In the genomic region with DNA sequence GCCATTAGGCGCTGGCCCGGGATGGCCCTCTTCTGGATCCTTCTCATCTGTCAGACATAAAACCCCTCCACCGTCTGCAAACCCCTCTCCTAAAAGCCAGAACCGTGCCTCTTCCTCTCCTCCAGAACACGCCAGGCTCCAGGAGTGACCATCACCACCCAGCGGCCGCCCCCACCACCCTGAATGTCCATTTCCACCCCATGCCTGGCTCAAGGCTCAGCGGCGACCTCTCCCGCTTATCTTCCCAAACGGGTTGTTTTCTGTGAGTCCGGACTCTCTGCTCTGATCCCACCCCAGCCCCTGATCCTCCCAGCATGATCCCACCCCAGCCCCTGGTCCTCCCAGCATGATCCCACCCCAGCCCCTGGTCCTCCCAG, we compare ENCODE assay signal across 27 cellular contexts. TPM values are rescaled to one million over a fixed set of nuclear protein-coding genes. Genes with fewer than 3 reads are reported as not detected.
DNase-seq lines count a peak whose midpoint lies in the region; ATAC-seq and TF ChIP-seq lines count a peak whose summit lies in the region.
"Had no signal": no experiment of that assay in that cellular context is flagged by ENCODE, and none has a peak within 500 bp of the region (broad histone marks: within the 10 kb centered on the region; RNA-seq: fewer than 3 reads in every experiment).

No MANE protein-coding gene starts in this region.

- H3K4me2 ChIP-seq in mammary epithelial cell (ENCODE audit: insufficient read depth, low read depth, low read length), result peak overlapping the region; percentile 73

- 100% methylated on average over 10 of the region's 12 CpGs for WGBS in mammary epithelial cell (ENCODE audit: low coverage, missing lambda C conversion rate)

- H3K4me1 Mint-ChIP-seq in MCF 10A (ENCODE audit: insufficient read depth, unreplicated experiment), result peaks cover 17% of the 10 kb centered on the region
- H3K4me1 Mint-ChIP-seq in nephron, result peaks cover 22% of the 10 kb centered on the region

- DNase-seq in mammary epithelial cell, result no peak
- no peak for DNase-seq in MCF 10A (ENCODE audit: unreplicated experiment)
- DNase-seq in epithelial cell of prostate (ENCODE audit: low read depth, low spot score), result no peak
- no peak for DNase-seq in RPMI8226
- no peak for DNase-seq in NCI-H2081 treated with DMSO at 0.1 percent for 48 hours (lab: John Stamatoyannopoulos, UW)
- no peak for DNase-seq in cerebellar cortex (ENCODE audit: low spot score)
- DNase-seq: activated CD4-positive, alpha-beta T cell treated with anti-CD3 and anti-CD28 coated beads, Interleukin-2, amount 10 ng/mL, durations not matched to agents 24 days and 14 days; activated CD8-positive, alpha-beta memory T cell treated with anti-CD3 and anti-CD28 coated beads, Interleukin-2, amount 10 ng/mL, durations not matched to agents 7 days and 5 days; activated naive CD4-positive, alpha-beta T cell treated with anti-CD3 and anti-CD28 coated beads, Interleukin-2, amount 10 ng/mL, durations not matched to agents 7 days and 5 days; amniotic stem cell; CD4-positive, alpha-beta memory T cell; left colon; naive B cell; NCI-H1105 treated with DMSO at 0.1 percent for 48 hours; NCI-H2029; NCI-H345; NCI-H774; right lobe of liver; Right ventricle myocardium superior; stimulated activated naive CD8-positive, alpha-beta T cell treated with anti-CD3 and anti-CD28 coated beads, Interleukin-15, Interleukin-2, amounts not matched to agents 100 U/mL and 50 U/mL, for 24 hours; thyroid gland had no signal

- no peak for ATAC-seq in HG02610 (IDR thresholded peaks at IDR 0.05; ENCODE audit: unreplicated experiment)
- ATAC-seq: activated CD8-positive, alpha-beta memory T cell treated with anti-CD3 and anti-CD28 coated beads, Interleukin-2, amount 10 ng/mL, durations not matched to agents 7 days and 5 days; left colon; right lobe of liver had no signal

- CTCF ChIA-PET in mammary epithelial cell (lab: Charles Lee; ENCODE audit: low non-redundant PET), result interaction anchor here (0.7 kb wide), 1 partner anchor 507 kb away, joined by 3 read pairs; no protein-coding TSS in a partner anchor
- CTCF ChIA-PET in MCF 10A (lab: Yijun Ruan, JAX), result interaction anchor here (0.6 kb wide), 1 partner anchor 11 kb away, joined by 3 read pairs; no protein-coding TSS in a partner anchor

- H3K4me3 Mint-ChIP-seq in MCF 10A (ENCODE audit: unreplicated experiment) (no peak overlapping the region), nephron (peak overlapping the region in 2 of 3 experiments; percentile 32 to 57)
- H3K4me3 Mint-ChIP-seq: activated CD4-positive, alpha-beta T cell treated with anti-CD3 and anti-CD28 coated beads, Interleukin-2, amount 10 ng/mL, durations not matched to agents 24 days and 14 days; activated CD8-positive, alpha-beta memory T cell treated with anti-CD3 and anti-CD28 coated beads, Interleukin-2, amount 10 ng/mL, durations not matched to agents 7 days and 5 days; activated naive CD4-positive, alpha-beta T cell treated with anti-CD3 and anti-CD28 coated beads, Interleukin-2, amount 10 ng/mL, durations not matched to agents 7 days and 5 days; naive B cell had no signal

- TF ChIP-seq CTCF in mammary epithelial cell (conservative IDR thresholded peaks at IDR 0.05 in 1 of 2, IDR thresholded peaks at IDR 0.05 in 1 of 2; ENCODE audit: extremely low read depth in 1 of 2, insufficient read depth in 1 of 2, low read depth in 1 of 2, low read length in 2 of 2) (no peak), MCF 10A (IDR thresholded peaks at IDR 0.05; ENCODE audit: unreplicated experiment) (no peak), nephron (IDR thresholded peaks at IDR 0.05; ENCODE audit: unreplicated experiment in 3 of 3) (no peak)

- in situ Hi-C loops in mammary epithelial cell (cut with MboI; ENCODE audit: low sequenced_read_pairs in 2 of 2), result no loop called here

- dilution Hi-C loops in mammary epithelial cell (cut with HindIII; ENCODE audit: low sequenced_read_pairs), result no loop called here

- intact Hi-C loops in mammary epithelial cell (cut with micrococcal nuclease), result loop anchor here (2.0 to 5.0 kb wide), 3 partner anchors 15 to 45 kb away; a partner anchor contains a TSS
- intact Hi-C loops in MCF 10A (cut with micrococcal nuclease), result no loop called here

- no peak overlapping the region for H2AFZ ChIP-seq in mammary epithelial cell (ENCODE audit: low read depth, low read length)

- H3K4me1 ChIP-seq in mammary epithelial cell (ENCODE audit: insufficient read depth, low read length), result peaks cover 40% of the 10 kb centered on the region
- H3K4me1 ChIP-seq: right lobe of liver had no signal

- H3K36me3 ChIP-seq in mammary epithelial cell (ENCODE audit: insufficient read depth, low read length), result peaks cover 5% of the 10 kb centered on the region
- H3K36me3 ChIP-seq: right lobe of liver, thyroid gland had no signal

- BruUV-seq in mammary epithelial cell (replicated peaks; lab: Mats Ljungman, UMichigan), result no TSS peak
- BruUV-seq in MCF 10A (replicated peaks; lab: Mats Ljungman, UMichigan), result no TSS peak

- H3K27me3 Mint-ChIP-seq in MCF 10A (ENCODE audit: insufficient read depth, unreplicated experiment) (no peaks in the 10 kb centered on the region), nephron (ENCODE audit: low read depth) (peaks cover 23% of the 10 kb centered on the region)

- POLR2A ChIA-PET in MCF 10A (lab: Yijun Ruan, JAX), result interaction anchor here (0.8 to 1.0 kb wide), 2 partner anchors 31 to 43 kb away, joined by 3 read pairs; no protein-coding TSS in a partner anchor

- no peaks in the 10 kb centered on the region for H3K36me3 Mint-ChIP-seq in MCF 10A (ENCODE audit: insufficient read depth, unreplicated experiment)
- H3K36me3 Mint-ChIP-seq in nephron (ENCODE audit: low read depth), result no peaks in the 10 kb centered on the region
- H3K36me3 Mint-ChIP-seq: activated CD8-positive, alpha-beta memory T cell treated with anti-CD3 and anti-CD28 coated beads, Interleukin-2, amount 10 ng/mL, durations not matched to agents 7 days and 5 days; activated naive CD4-positive, alpha-beta T cell treated with anti-CD3 and anti-CD28 coated beads, Interleukin-2, amount 10 ng/mL, durations not matched to agents 7 days and 5 days; CD4-positive, alpha-beta memory T cell; IgD-negative memory B cell; naive B cell had no signal

- H3K27ac Mint-ChIP-seq in MCF 10A (ENCODE audit: low read depth, unreplicated experiment) (no peak overlapping the region), nephron (peak overlapping the region in 2 of 3 experiments; percentile 78 to 87)
- H3K27ac Mint-ChIP-seq: activated CD4-positive, alpha-beta T cell treated with anti-CD3 and anti-CD28 coated beads, Interleukin-2, amount 10 ng/mL, durations not matched to agents 24 days and 14 days; activated CD8-positive, alpha-beta memory T cell treated with anti-CD3 and anti-CD28 coated beads, Interleukin-2, amount 10 ng/mL, durations not matched to agents 7 days and 5 days; activated naive CD4-positive, alpha-beta T cell treated with anti-CD3 and anti-CD28 coated beads, Interleukin-2, amount 10 ng/mL, durations not matched to agents 7 days and 5 days; CD4-positive, alpha-beta memory T cell; IgD-negative memory B cell had no signal

- H3K79me2 ChIP-seq in mammary epithelial cell (ENCODE audit: insufficient read depth, low read length), result peaks cover 62% of the 10 kb centered on the region

- H4K20me1 ChIP-seq in mammary epithelial cell (ENCODE audit: insufficient read depth, low read length), result no peaks in the 10 kb centered on the region

- no peak overlapping the region for H3K9ac ChIP-seq in mammary epithelial cell (ENCODE audit: insufficient read depth, low read length)

- no peaks in the 10 kb centered on the region for H3K9me3 ChIP-seq in mammary epithelial cell (replicated peaks; ENCODE audit: insufficient read depth, low read length)
- H3K9me3 ChIP-seq: right lobe of liver, thyroid gland had no signal

- H3K9me3 Mint-ChIP-seq in MCF 10A (ENCODE audit: unreplicated experiment) (no peaks in the 10 kb centered on the region), nephron (no peaks in the 10 kb centered on the region)
- H3K9me3 Mint-ChIP-seq: activated CD4-positive, alpha-beta T cell treated with anti-CD3 and anti-CD28 coated beads, Interleukin-2, amount 10 ng/mL, durations not matched to agents 24 days and 14 days; activated naive CD4-positive, alpha-beta T cell treated with anti-CD3 and anti-CD28 coated beads, Interleukin-2, amount 10 ng/mL, durations not matched to agents 7 days and 5 days; IgD-negative memory B cell; naive B cell had no signal

- H3K27ac ChIP-seq in mammary epithelial cell (ENCODE audit: insufficient read depth, low read depth, low read length) (peak overlapping the region; percentile 61), epithelial cell of prostate (peak overlapping the region; percentile 89)
- H3K27ac ChIP-seq: 22Rv1, HL-60, right lobe of liver, thyroid gland, VCaP had no signal

- H3K4me3 ChIP-seq in mammary epithelial cell (replicated peaks in 1 of 3; ENCODE audit: insufficient read depth in 1 of 3, low read depth in 2 of 3, low read length in 3 of 3), result no peak overlapping the region
- H3K4me3 ChIP-seq: right lobe of liver, thyroid gland had no signal

- H3K27me3 ChIP-seq in mammary epithelial cell (ENCODE audit: insufficient read depth, low read length), result no peaks in the 10 kb centered on the region
- H3K27me3 ChIP-seq: right lobe of liver, thyroid gland had no signal

RNA-seq across cellular contexts. Expression of a gene that starts 37.6 kb away (rescaled TPM):
- total RNA-seq in mammary epithelial cell (10 to 100 TPM; 66.6 to 69.5 TPM), MCF 10A (2022) (49.1 and 69.2 TPM in 2 replicates)
- polyA plus RNA-seq in mammary epithelial cell, result 33.4 TPM
- 52.9 TPM for polyA minus RNA-seq in mammary epithelial cell
